ENCODE assay signal across 1 cellular context in the genomic region with DNA sequence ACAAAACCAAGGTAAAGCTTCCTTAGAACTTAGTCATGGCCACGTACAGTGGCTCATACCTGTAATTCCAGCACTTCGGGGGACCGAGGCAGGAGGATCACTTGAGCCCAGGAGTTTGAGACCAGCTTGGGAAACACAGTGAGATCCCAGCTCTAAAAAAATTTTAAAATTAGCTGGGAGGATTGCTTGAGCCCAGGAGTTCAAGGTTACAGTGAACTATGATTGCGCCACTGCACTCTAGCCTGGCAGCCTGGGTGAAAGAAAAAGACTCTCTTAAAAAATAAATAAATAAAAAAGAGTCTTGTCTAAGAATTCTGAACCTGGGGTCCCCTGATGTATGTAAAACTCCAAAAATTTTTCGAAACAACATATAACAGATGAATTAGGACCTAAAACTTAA.
TF ChIP-seq lines count a peak whose summit lies in the region.

No MANE protein-coding gene starts in this region.

TF ChIP-seq in K562, 482 proteins besides CTCF, POLR2A, EP300 and RAD21:
- no peak for TF ChIP-seq NFIC (IDR thresholded peaks at IDR 0.05)
- peak; percentile 26; the same call in 1 of the 2 replicates for TF ChIP-seq CEBPB (tag; IDR thresholded peaks at IDR 0.05)
- TF ChIP-seq, protein P1, sequence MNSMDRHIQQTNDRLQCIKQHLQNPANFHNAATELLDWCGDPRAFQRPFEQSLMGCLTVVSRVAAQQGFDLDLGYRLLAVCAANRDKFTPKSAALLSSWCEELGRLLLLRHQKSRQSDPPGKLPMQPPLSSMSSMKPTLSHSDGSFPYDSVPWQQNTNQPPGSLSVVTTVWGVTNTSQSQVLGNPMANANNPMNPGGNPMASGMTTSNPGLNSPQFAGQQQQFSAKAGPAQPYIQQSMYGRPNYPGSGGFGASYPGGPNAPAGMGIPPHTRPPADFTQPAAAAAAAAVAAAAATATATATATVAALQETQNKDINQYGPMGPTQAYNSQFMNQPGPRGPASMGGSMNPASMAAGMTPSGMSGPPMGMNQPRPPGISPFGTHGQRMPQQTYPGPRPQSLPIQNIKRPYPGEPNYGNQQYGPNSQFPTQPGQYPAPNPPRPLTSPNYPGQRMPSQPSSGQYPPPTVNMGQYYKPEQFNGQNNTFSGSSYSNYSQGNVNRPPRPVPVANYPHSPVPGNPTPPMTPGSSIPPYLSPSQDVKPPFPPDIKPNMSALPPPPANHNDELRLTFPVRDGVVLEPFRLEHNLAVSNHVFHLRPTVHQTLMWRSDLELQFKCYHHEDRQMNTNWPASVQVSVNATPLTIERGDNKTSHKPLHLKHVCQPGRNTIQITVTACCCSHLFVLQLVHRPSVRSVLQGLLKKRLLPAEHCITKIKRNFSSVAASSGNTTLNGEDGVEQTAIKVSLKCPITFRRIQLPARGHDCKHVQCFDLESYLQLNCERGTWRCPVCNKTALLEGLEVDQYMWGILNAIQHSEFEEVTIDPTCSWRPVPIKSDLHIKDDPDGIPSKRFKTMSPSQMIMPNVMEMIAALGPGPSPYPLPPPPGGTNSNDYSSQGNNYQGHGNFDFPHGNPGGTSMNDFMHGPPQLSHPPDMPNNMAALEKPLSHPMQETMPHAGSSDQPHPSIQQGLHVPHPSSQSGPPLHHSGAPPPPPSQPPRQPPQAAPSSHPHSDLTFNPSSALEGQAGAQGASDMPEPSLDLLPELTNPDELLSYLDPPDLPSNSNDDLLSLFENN (IDR thresholded peaks at IDR 0.05; ENCODE audit: low read depth in 2 of 2, low read length in 2 of 2): no peak
TF ChIP-seq in K562: peak in this region for 1.
